ENCODE assay signal across 22 cellular contexts in genomic region chr14:100785626-100786025, GRCh38. TPM values are rescaled to one million over a fixed set of nuclear protein-coding genes. Genes with fewer than 3 reads are reported as not detected.
DNase-seq lines count a peak whose midpoint lies in the region; ATAC-seq, FAIRE-seq and TF ChIP-seq lines count a peak whose summit lies in the region.
"Had no signal": no experiment of that assay in that cellular context is flagged by ENCODE, and none has a peak within 500 bp of the region (broad histone marks: within the 10 kb centered on the region; RNA-seq: fewer than 3 reads in every experiment).

No MANE protein-coding gene starts in this region.

- no peak overlapping the region for H2BK5ac ChIP-seq in H1 (ENCODE audit: low read depth, low read length)

- no peak overlapping the region for H3K4me3 ChIP-seq in heart left ventricle
- H3K4me3 ChIP-seq in H1 (ENCODE audit: extremely low read depth in 1 of 4, insufficient read depth in 2 of 4, low read depth in 3 of 4, low read length in 4 of 4): no peak overlapping the region
- no peak overlapping the region for H3K4me3 ChIP-seq in spleen
- H3K4me3 ChIP-seq: PC-9 had no signal

- no peak overlapping the region for H4K5ac ChIP-seq in H1 (ENCODE audit: insufficient read length, low read depth, low read length)

- no peak overlapping the region for H2BK12ac ChIP-seq in H1 (ENCODE audit: low read depth, low read length)

- H3K9me3 ChIP-seq in heart left ventricle (no peaks in the 10 kb centered on the region), H1 (ENCODE audit: insufficient read depth in 2 of 2, low read depth in 1 of 2, low read length in 1 of 2) (no peaks in the 10 kb centered on the region), spleen (no peaks in the 10 kb centered on the region)

- H4K91ac ChIP-seq in H1 (replicated peaks; ENCODE audit: insufficient read length, low read length): no peak overlapping the region

- H3K27ac ChIP-seq in heart left ventricle (no peak overlapping the region), H1 (ENCODE audit: low read depth, low read length) (no peak overlapping the region), spleen (no peak overlapping the region)
- H3K27ac ChIP-seq: C4-2B, PC-9 had no signal

- H3K4me1 Mint-ChIP-seq in nephron: peaks cover 88% of the 10 kb centered on the region
- H3K4me1 Mint-ChIP-seq: CD8-positive, alpha-beta memory T cell had no signal

- no peaks in the 10 kb centered on the region for H3K36me3 Mint-ChIP-seq in nephron (ENCODE audit: low read depth)
- H3K36me3 Mint-ChIP-seq: CD8-positive, alpha-beta memory T cell had no signal

- H3K23ac ChIP-seq in H1 (ENCODE audit: insufficient read length): no peak overlapping the region

- H3K36me3 ChIP-seq in heart left ventricle (no peaks in the 10 kb centered on the region), H1 (ENCODE audit: control insufficient read depth in 2 of 4, insufficient read depth in 4 of 4, low read length in 3 of 4) (no peaks in the 10 kb centered on the region), spleen (no peaks in the 10 kb centered on the region)

- no peak overlapping the region for H2BK20ac ChIP-seq in H1 (ENCODE audit: low read length)

- TF ChIP-seq POLR2A in heart left ventricle (IDR thresholded peaks at IDR 0.05) (no peak), H1 (IDR thresholded peaks at IDR 0.05; ENCODE audit: control extremely low read depth in 1 of 2, low read depth in 2 of 2, low read length in 2 of 2) (no peak), spleen (IDR thresholded peaks at IDR 0.05) (no peak)

- H3K79me1 ChIP-seq in H1 (ENCODE audit: low read depth, low read length): no peaks in the 10 kb centered on the region

- H3K14ac ChIP-seq in H1 (ENCODE audit: insufficient read length): no peak overlapping the region

- H3K56ac ChIP-seq in H1 (replicated peaks; ENCODE audit: insufficient read length, low read depth, low read length): no peak overlapping the region

- no peak overlapping the region; a peak in 1 of 7 replicates for H3K9ac ChIP-seq in H1 (replicated peaks in 1 of 4; ENCODE audit: extremely low read depth in 1 of 4, low read depth in 3 of 4, low read length in 3 of 4)

- no peak overlapping the region for H3K4ac ChIP-seq in H1 (replicated peaks; ENCODE audit: insufficient read length, low read depth, low read length)

- peaks cover 0 to 41% (median 3%) of the 10 kb centered on the region in 9 donors for H3K27me3 ChIP-seq in heart left ventricle
- H3K27me3 ChIP-seq in H1 (replicated peaks in 1 of 4; ENCODE audit: control insufficient read depth in 3 of 4, extremely low read depth in 1 of 4, insufficient read depth in 3 of 4, low read length in 3 of 4): no peaks in the 10 kb centered on the region
- peaks cover 0 to 4% (median 0%) of the 10 kb centered on the region in 7 donors for H3K27me3 ChIP-seq in spleen (replicated peaks in 1 of 7)

- H2BK15ac ChIP-seq in H1 (ENCODE audit: low read length): peak overlapping the region; percentile 61; the same call in 1 of the 2 replicates

- ATAC-seq in heart left ventricle: no peak
- no peak for ATAC-seq in left ventricle myocardium superior
- ATAC-seq in GM18907 (IDR thresholded peaks at IDR 0.05; ENCODE audit: unreplicated experiment): no peak

- H3K4me1 ChIP-seq in heart left ventricle (no peaks in the 10 kb centered on the region), H1 (replicated peaks in 1 of 4; ENCODE audit: control insufficient read depth in 3 of 4, insufficient read depth in 4 of 4, low read length in 3 of 4) (no peaks in the 10 kb centered on the region), spleen (peaks cover 0 to 21% (median 0%) of the 10 kb centered on the region in 6 donors)

- TF ChIP-seq CTCF in heart left ventricle (IDR thresholded peaks at IDR 0.05): no peak
- TF ChIP-seq CTCF in H1 (IDR thresholded peaks at IDR 0.05; ENCODE audit: control extremely low read depth in 1 of 3, insufficient read depth in 1 of 3, low read depth in 1 of 3, low read length in 3 of 3): no peak
- TF ChIP-seq CTCF in nephron (IDR thresholded peaks at IDR 0.05; ENCODE audit: unreplicated experiment in 3 of 3): no peak
- no peak for TF ChIP-seq CTCF in spleen (IDR thresholded peaks at IDR 0.05 in 8 of 11, conservative IDR thresholded peaks at IDR 0.05 in 3 of 11)

- intact Hi-C loops in heart left ventricle (cut with DNase I) (no loop called here), left ventricle myocardium superior (cut with micrococcal nuclease) (no loop called here), spleen (cut with DNase I; ENCODE audit: low total_unique reads) (no loop called here)

- no peaks in the 10 kb centered on the region for H3K23me2 ChIP-seq in H1 (ENCODE audit: low read depth, low read length)

- DNase-seq in heart left ventricle (peak in 3 of 5 donors; percentile 7 to 16 (median 11)), left ventricle myocardium superior (no peak), H1 (ENCODE audit: low read depth in 1 of 2, low spot score in 2 of 2) (no peak), spleen (peak; percentile 48), anterior cingulate cortex (lab: John Stamatoyannopoulos, UW) (no peak), GF-D8 (lab: John Stamatoyannopoulos, UW) (no peak)
- DNase-seq: AML-193; Calu3; CD8-positive, alpha-beta memory T cell; DMS153; Kasumi-1; NCI-H748 treated with DMSO at 0.1 percent for 48 hours; PC-9; RPMI8226 had no signal

- H3K4me3 Mint-ChIP-seq in nephron: no peak overlapping the region
- H3K4me3 Mint-ChIP-seq: CD8-positive, alpha-beta memory T cell had no signal

- no peak for TF ChIP-seq RAD21 in H1 (IDR thresholded peaks at IDR 0.05 in 1 of 2, conservative IDR thresholded peaks at IDR 0.05 in 1 of 2; ENCODE audit: low read depth in 2 of 2, low read length in 2 of 2)

- no peaks in the 10 kb centered on the region for H4K20me1 ChIP-seq in H1 (replicated peaks in 1 of 2; ENCODE audit: control insufficient read depth in 1 of 2, insufficient read depth in 2 of 2, low read length in 2 of 2)

- H3K9me3 Mint-ChIP-seq in nephron: no peaks in the 10 kb centered on the region
- H3K9me3 Mint-ChIP-seq: CD8-positive, alpha-beta memory T cell had no signal

- no peak overlapping the region for H2AK5ac ChIP-seq in H1 (ENCODE audit: low read depth, low read length)

- H2AFZ ChIP-seq in H1 (ENCODE audit: low read length): no peak overlapping the region
- H2AFZ ChIP-seq: PC-9 had no signal

- H3K27me3 Mint-ChIP-seq in nephron (ENCODE audit: low read depth): peaks cover 27% of the 10 kb centered on the region

- H2BK120ac ChIP-seq in H1 (replicated peaks; ENCODE audit: low read depth, low read length): no peak overlapping the region

- H4K8ac ChIP-seq in H1 (ENCODE audit: extremely low read depth, insufficient read depth, low read length): no peak overlapping the region; the same call in 1 of the 2 replicates

- no peak for FAIRE-seq in H1 (lab: Jason Lieb, UNC)
- FAIRE-seq: G401.6, GM18507, H54 had no signal

- no peak overlapping the region for H3K4me2 ChIP-seq in H1 (ENCODE audit: insufficient read depth in 1 of 2, low read depth in 2 of 2, low read length in 2 of 2)
- H3K4me2 ChIP-seq: PC-9 had no signal

- 92 to 95% (median 94%) methylated on average over 7 of the region's 7 CpGs for WGBS in heart left ventricle, 4 donors
- 85% methylated on average over 7 of the region's 7 CpGs; no CpG with 5 or more reads in 1 of the 2 experiments for WGBS in H1 (ENCODE audit: extremely low coverage in 1 of 2, insufficient coverage in 1 of 2, insufficient read length in 1 of 2, insufficient replicate concordance in 2 of 2, low coverage in 1 of 2, low lambda C conversion rate in 2 of 2, missing lambda C conversion rate in 1 of 2), 2 experiments
- 91 to 96% (median 93%) methylated on average over 7 of the region's 7 CpGs for WGBS in spleen, 5 donors

- POLR2A ChIA-PET in H1 (lab: Charles Lee; ENCODE audit: partially characterized antibody): no interaction called here

- 0 out of 2 replicates have a peak overlapping the region, but pooled peaks have one; percentile 29 for H3K18ac ChIP-seq in H1 (ENCODE audit: extremely low read depth, low read length)

- CTCF ChIA-PET in H1 (lab: Charles Lee; ENCODE audit: partially characterized antibody): no interaction called here

- H3K27ac Mint-ChIP-seq in nephron: peak overlapping the region; percentile 30 to 66 (median 45)
- H3K27ac Mint-ChIP-seq: CD8-positive, alpha-beta memory T cell had no signal

- no peaks in the 10 kb centered on the region for H3K79me2 ChIP-seq in H1 (ENCODE audit: control insufficient read depth in 1 of 2, insufficient read depth in 2 of 2, low read length in 2 of 2)

- no peak for TF ChIP-seq EP300 in H1 (IDR thresholded peaks at IDR 0.05; ENCODE audit: borderline replicate concordance in 1 of 2, low read depth in 2 of 2, low read length in 2 of 2)

RNA-seq across cellular contexts. Expression of gene MEG3, which starts 40.3 kb away (rescaled TPM):
- 10 to 100 TPM in 4 of 9 donors, 1 to 10 TPM in 5; 3.6 to 37.7 (median 9.9) TPM for total RNA-seq in heart left ventricle
- 10 to 100 TPM in 1 of 2 donors, 1 to 10 TPM in 1; 5.6 to 36.7 TPM for polyA plus RNA-seq in heart left ventricle
- 20.6 TPM for total RNA-seq in left ventricle myocardium superior
- total RNA-seq in H1 (2021; fragmentation: NEBNext Ultra II Directional; extraction: Animal tissue kit (Norgen Biotek cat#: 25700)): 1.1 and 1.3 TPM in 2 replicates
- polyA plus RNA-seq in H1 (2011; rRNA removed): 0.17 and 0.49 TPM in 2 replicates
- 0.12 TPM for polyA plus RNA-seq in H1 (2011; cell fraction: cytosol; rRNA removed)
- polyA plus RNA-seq in H1 (2011; cell fraction: nucleus; rRNA removed): 0.46 TPM
- 0.13 to 0.48 TPM in 2 of 4 replicates, not detected in the others for polyA plus RNA-seq in H1 (2012, experiment 1 of 2)
- 0.07 TPM for polyA plus RNA-seq in H1 (2012, experiment 2 of 2)
- polyA plus RNA-seq in H1 (2013, experiment 1 of 2): 5.1 TPM
- 5.0 TPM for polyA plus RNA-seq in H1 (2013, experiment 2 of 2)
- 0.12 and 0.16 TPM in 2 replicates for polyA minus RNA-seq in H1 (2011; rRNA and poly(A)+ RNA removed)
- polyA minus RNA-seq in H1 (2011; cell fraction: cytosol; rRNA and poly(A)+ RNA removed): not detected
- not detected for polyA minus RNA-seq in H1 (2011; cell fraction: nucleus; rRNA and poly(A)+ RNA removed)
- 100 to 1,000 TPM in 5 of 7 donors, 10 to 100 TPM in 2; 86.5 to 282 (median 174) TPM for total RNA-seq in spleen
- polyA plus RNA-seq in spleen: 100 to 1,000 TPM in 2 of 3 donors, 10 to 100 TPM in 1; 86.6 to 763 (median 435) TPM
- total RNA-seq: A172, Calu3, MCF 10A, PC-9 had no signal
- polyA plus RNA-seq: CD8-positive, alpha-beta memory T cell had no signal

RNA-seq across cellular contexts. Expression of gene DLK1, which starts 58.9 kb away (rescaled TPM):
- 10 to 100 TPM in 5 of 9 donors, 1 to 10 TPM in 4; 1.4 to 52.4 (median 10.2) TPM for total RNA-seq in heart left ventricle
- polyA plus RNA-seq in heart left ventricle: 1 to 10 TPM; 3.7 to 6.4 TPM
- total RNA-seq in left ventricle myocardium superior: 22.7 TPM
- total RNA-seq in H1 (2021; fragmentation: NEBNext Ultra II Directional; extraction: Animal tissue kit (Norgen Biotek cat#: 25700)): 0.42 and 1.3 TPM in 2 replicates
- polyA plus RNA-seq in H1 (2011; rRNA removed): 2.4 and 7.1 TPM in 2 replicates
- 2.2 TPM for polyA plus RNA-seq in H1 (2011; cell fraction: cytosol; rRNA removed)
- polyA plus RNA-seq in H1 (2011; cell fraction: nucleus; rRNA removed): 5.4 TPM
- 2.2 to 3.6 TPM (median 3.3 TPM) in 4 replicates for polyA plus RNA-seq in H1 (2012, experiment 1 of 2)
- 3.7 TPM for polyA plus RNA-seq in H1 (2012, experiment 2 of 2)
- 0.93 TPM for polyA plus RNA-seq in H1 (2013, experiment 1 of 2)
- polyA plus RNA-seq in H1 (2013, experiment 2 of 2): 0.98 TPM
- polyA minus RNA-seq in H1 (2011; rRNA and poly(A)+ RNA removed): 0.51 and 1.1 TPM in 2 replicates
- polyA minus RNA-seq in H1 (2011; cell fraction: cytosol; rRNA and poly(A)+ RNA removed): 2.1 TPM
- 0.80 TPM for polyA minus RNA-seq in H1 (2011; cell fraction: nucleus; rRNA and poly(A)+ RNA removed)
- under 1 TPM in 3 of 7 donors, not detected in 4; 0.17 to 0.79 (median 0.38) TPM for total RNA-seq in spleen
- not detected for polyA plus RNA-seq in spleen
- total RNA-seq: A172; Calu3; CD8-positive, alpha-beta memory T cell; MCF 10A; PC-9 had no signal
- polyA plus RNA-seq: CD8-positive, alpha-beta memory T cell had no signal

Comparison
In these comparisons a context has a peak if more than half of its experiments do, and no peak if none do; other contexts are left out.
1. DNase-seq: peak in heart left ventricle (3 of 5) and spleen (single experiment); none in left ventricle myocardium superior (single experiment), H1 (0 of 2), anterior cingulate cortex (0 of 58) and GF-D8 (single experiment).